8 cellular contexts compared by ENCODE assay signal in the genomic region with DNA sequence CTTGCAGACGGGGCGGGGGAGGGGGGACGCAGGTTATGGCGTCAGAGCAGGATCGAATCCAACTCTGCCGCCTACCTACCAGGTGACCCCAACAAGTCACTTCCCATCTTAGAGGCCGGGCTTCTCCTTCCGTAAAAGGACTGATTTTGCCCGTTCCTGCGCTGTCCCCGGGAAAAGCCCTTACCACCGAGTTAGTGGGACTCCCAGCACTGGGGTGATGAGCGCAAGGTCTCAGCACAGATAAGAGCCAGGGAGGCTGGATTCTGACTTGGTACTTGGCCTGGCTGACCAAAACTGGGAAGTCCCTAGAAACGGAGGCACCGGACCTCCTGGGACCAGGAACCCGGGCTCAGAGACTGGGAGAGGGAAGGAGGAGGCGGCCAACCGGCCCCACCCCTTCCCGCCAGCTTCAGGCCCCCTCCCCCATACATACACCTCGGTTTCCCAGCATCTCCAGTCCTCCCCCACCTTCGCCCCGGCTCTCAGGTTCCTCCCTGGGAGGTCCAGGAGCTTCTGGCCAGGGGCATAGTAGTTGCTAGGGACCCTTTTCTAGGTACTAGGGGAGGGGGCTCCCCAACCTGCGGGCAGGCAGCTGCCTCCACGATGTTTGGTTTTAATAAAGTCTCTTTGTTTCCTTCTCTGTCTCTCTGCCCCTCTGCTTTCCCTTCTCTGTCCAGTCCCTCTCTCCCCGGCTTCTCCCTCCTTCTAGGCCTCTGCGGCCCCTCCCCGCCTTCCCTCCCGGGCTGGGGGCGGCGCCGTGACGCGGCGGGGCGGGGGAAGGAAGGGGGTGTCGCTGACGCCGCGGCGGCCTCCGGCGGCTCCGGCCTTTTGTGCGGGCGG. TPM values are rescaled to one million over a fixed set of nuclear protein-coding genes. Genes with fewer than 3 reads are reported as not detected.
DNase-seq lines count a peak whose midpoint lies in the region; ATAC-seq and TF ChIP-seq lines count a peak whose summit lies in the region.

A gene (plus strand): TSS at position 826 of the 840 bp plus-strand sequence. CDS start 156 bp downstream, outside the sequence.

- H3K9me3 Mint-ChIP-seq in activated CD8-positive, alpha-beta T cell treated with anti-CD3 and anti-CD28 coated beads, Interleukin-2, amount 10 ng/mL, durations not matched to agents 7 days and 5 days (ENCODE audit: insufficient read depth): no peaks in the 10 kb centered on the region
- no peaks in the 10 kb centered on the region for H3K9me3 Mint-ChIP-seq in memory B cell

- ATAC-seq in HG03354 (IDR thresholded peaks at IDR 0.05; ENCODE audit: poor library complexity, severe bottlenecking, unreplicated experiment) (peak; percentile 53), memory B cell (ENCODE audit: low read depth) (peak; percentile 64)
- peak; percentile 51 for ATAC-seq in activated CD8-positive, alpha-beta T cell treated with anti-CD3 and anti-CD28 coated beads, Interleukin-2, amount 10 ng/mL, durations not matched to agents 7 days and 5 days

- H3K4me3 ChIP-seq in effector memory CD4-positive, alpha-beta T cell (ENCODE audit: insufficient read depth, low read depth, low read length, poor library complexity, severe bottlenecking): peak within 1 kb of the TSS; percentile 71

- DNase-seq in A172 (ENCODE audit: low spot score) (peak; percentile 75), NCI-H774 (lab: John Stamatoyannopoulos, UW) (peak; percentile 75), memory B cell (ENCODE audit: low spot score in 2 of 2) (peak; percentile 47 to 53)
- peak; percentile 78 for DNase-seq in activated CD8-positive, alpha-beta T cell treated with anti-CD3 and anti-CD28 coated beads, Interleukin-2, amount 10 ng/mL, durations not matched to agents 7 days and 5 days
- peak; percentile 49 to 63 (median 57) for DNase-seq in effector memory CD4-positive, alpha-beta T cell
- DNase-seq in stimulated activated CD8-positive, alpha-beta memory T cell treated with anti-CD3 and anti-CD28 coated beads, Interleukin-12 subunit alpha, Interleukin-12 subunit beta, amount 100 ng/mL, for 1 hour (ENCODE audit: low read depth): peak; percentile 40

- H3K36me3 Mint-ChIP-seq in activated CD8-positive, alpha-beta T cell treated with anti-CD3 and anti-CD28 coated beads, Interleukin-2, amount 10 ng/mL, durations not matched to agents 7 days and 5 days (ENCODE audit: low read depth): peaks cover 31% of the 10 kb centered on the region
- H3K36me3 Mint-ChIP-seq in memory B cell: no peaks in the 10 kb centered on the region

- TF ChIP-seq POLR2A in GM18526 (IDR thresholded peaks at IDR 0.05; ENCODE audit: extremely low read depth, insufficient read length): peak; percentile 55

- CTCF ChIA-PET in activated CD8-positive, alpha-beta T cell treated with anti-CD3 and anti-CD28 coated beads, Interleukin-2, amount 10 ng/mL, durations not matched to agents 7 days and 5 days (lab: Charles Lee): interaction anchor here (1.2 to 4.6 kb wide), 4 partner anchors 13 to 142 kb away, joined by 3 to 41 read pairs (median 5); no protein-coding TSS in a partner anchor

- no peaks in the 10 kb centered on the region for H3K27me3 ChIP-seq in effector memory CD4-positive, alpha-beta T cell (replicated peaks; ENCODE audit: control insufficient read depth, insufficient read depth, low read length, poor library complexity, severe bottlenecking)

- no peaks in the 10 kb centered on the region for H3K36me3 ChIP-seq in effector memory CD4-positive, alpha-beta T cell (ENCODE audit: control insufficient read depth, insufficient read depth, low read length)

- POLR2A ChIA-PET in activated CD8-positive, alpha-beta T cell treated with anti-CD3 and anti-CD28 coated beads, Interleukin-2, amount 10 ng/mL, durations not matched to agents 7 days and 5 days (lab: Charles Lee): interaction anchor here (0.6 to 1.9 kb wide), 7 partner anchors 10 to 146 kb away, joined by 3 to 6 read pairs (median 4); no protein-coding TSS in a partner anchor

- no peaks in the 10 kb centered on the region for H3K9me3 ChIP-seq in effector memory CD4-positive, alpha-beta T cell (ENCODE audit: control insufficient read depth, low read length)

- no peaks in the 10 kb centered on the region for H3K27me3 Mint-ChIP-seq in activated CD8-positive, alpha-beta T cell treated with anti-CD3 and anti-CD28 coated beads, Interleukin-2, amount 10 ng/mL, durations not matched to agents 7 days and 5 days (ENCODE audit: low read depth)
- H3K27me3 Mint-ChIP-seq in memory B cell: no peaks in the 10 kb centered on the region

- peak within 1 kb of the TSS; percentile 95 for H3K27ac Mint-ChIP-seq in activated CD8-positive, alpha-beta T cell treated with anti-CD3 and anti-CD28 coated beads, Interleukin-2, amount 10 ng/mL, durations not matched to agents 7 days and 5 days
- H3K27ac Mint-ChIP-seq in memory B cell: peak within 1 kb of the TSS; percentile 87

- H3K4me1 Mint-ChIP-seq in activated CD8-positive, alpha-beta T cell treated with anti-CD3 and anti-CD28 coated beads, Interleukin-2, amount 10 ng/mL, durations not matched to agents 7 days and 5 days (ENCODE audit: low read depth): peaks cover 64% of the 10 kb centered on the region
- H3K4me1 Mint-ChIP-seq in memory B cell: peaks cover 37% of the 10 kb centered on the region

- peaks cover 73% of the 10 kb centered on the region for H3K4me1 ChIP-seq in effector memory CD4-positive, alpha-beta T cell (ENCODE audit: control insufficient read depth, insufficient read depth, low read length, poor library complexity, severe bottlenecking)

- H3K27ac ChIP-seq in effector memory CD4-positive, alpha-beta T cell (ENCODE audit: insufficient read depth, low read length, poor library complexity, severe bottlenecking): peak within 1 kb of the TSS; percentile 87

- H3K4me3 Mint-ChIP-seq in activated CD8-positive, alpha-beta T cell treated with anti-CD3 and anti-CD28 coated beads, Interleukin-2, amount 10 ng/mL, durations not matched to agents 7 days and 5 days: peak within 1 kb of the TSS; percentile 87
- H3K4me3 Mint-ChIP-seq in memory B cell: peak within 1 kb of the TSS; percentile 92

RNA-seq across cellular contexts. Expression of the gene that starts here (rescaled TPM):
- 20.2 and 26.9 TPM in 2 replicates for total RNA-seq in A172 (2014; rRNA removed; shearing (Covaris generic))
- 10 to 100 TPM; 76.2 to 81.8 TPM for total RNA-seq in activated CD8-positive, alpha-beta T cell treated with anti-CD3 and anti-CD28 coated beads, Interleukin-2, amount 10 ng/mL, durations not matched to agents 7 days and 5 days

Comparison
In these comparisons a context has a peak if more than half of its experiments do, and no peak if none do; other contexts are left out.
1. Peak in every context shown above with its lines: DNase-seq, ATAC-seq, H3K4me3 ChIP-seq and H3K27ac ChIP-seq.